13 cellular contexts compared by ENCODE assay signal in genomic region chr2:176151199-176152099, GRCh38. TPM values are rescaled to one million over a fixed set of nuclear protein-coding genes. Genes with fewer than 3 reads are reported as not detected.
DNase-seq lines count a peak whose midpoint lies in the region; ATAC-seq and TF ChIP-seq lines count a peak whose summit lies in the region.
"Had no signal": no experiment of that assay in that cellular context is flagged by ENCODE, and none has a peak within 500 bp of the region (broad histone marks: within the 10 kb centered on the region; RNA-seq: fewer than 3 reads in every experiment).

Gene HOXD4 (plus strand): TSS chr2:176151550. CDS start chr2:176151634, 84 bp downstream.

- peak within 1 kb of the TSS; percentile 18 for H3K4me3 Mint-ChIP-seq in activated T-cell treated with anti-CD3 and anti-CD28 coated beads, Interleukin-2, amount 50 U/mL, for 24 hours
- H3K4me3 Mint-ChIP-seq in chondrocyte (ENCODE audit: unreplicated experiment): no peak within 1 kb of the TSS
- H3K4me3 Mint-ChIP-seq: T-helper 2 cell treated with Interferon-gamma antibody and Interleukin-4, amounts not matched to agents 5 μg/mL and 100 μg/mL, for 36 hours had no signal

- no peak within 1 kb of the TSS for H3K9ac ChIP-seq in iPS-15b (ENCODE audit: low read depth, low read length)
- H3K9ac ChIP-seq in smooth muscle cell (ENCODE audit: low read depth): no peak within 1 kb of the TSS

- H3K4me3 ChIP-seq in WERI-Rb-1 (ENCODE audit: low read depth, low read length) (0 out of 2 replicates have a peak within 1 kb of the TSS, but pooled peaks have one; percentile 5), iPS-15b (ENCODE audit: low read depth, low read length) (peak within 1 kb of the TSS; percentile 26), smooth muscle cell (peak within 1 kb of the TSS; percentile 41)

- 6% methylated on average over 42 of the region's 52 CpGs for WGBS in smooth muscle cell (ENCODE audit: low lambda C conversion rate)

- no peaks in the 10 kb centered on the region for H3K36me3 Mint-ChIP-seq in activated T-cell treated with anti-CD3 and anti-CD28 coated beads, Interleukin-2, amount 50 U/mL, for 24 hours (ENCODE audit: low read depth)
- no peaks in the 10 kb centered on the region for H3K36me3 Mint-ChIP-seq in chondrocyte (ENCODE audit: low read depth)

- no peaks in the 10 kb centered on the region for H3K9me3 Mint-ChIP-seq in activated T-cell treated with anti-CD3 and anti-CD28 coated beads, Interleukin-2, amount 50 U/mL, for 24 hours
- no peaks in the 10 kb centered on the region for H3K9me3 Mint-ChIP-seq in chondrocyte (ENCODE audit: low read depth)
- H3K9me3 Mint-ChIP-seq: T-helper 2 cell treated with Interferon-gamma antibody and Interleukin-4, amounts not matched to agents 5 μg/mL and 100 μg/mL, for 36 hours had no signal

- TF ChIP-seq CTCF in WERI-Rb-1 (IDR thresholded peaks at IDR 0.05; ENCODE audit: low read depth, low read length): no peak
- no peak for TF ChIP-seq CTCF in smooth muscle cell (IDR thresholded peaks at IDR 0.05; ENCODE audit: borderline replicate concordance, insufficient read depth, poor library complexity, severe bottlenecking)
- TF ChIP-seq CTCF in chondrocyte (IDR thresholded peaks at IDR 0.05): no peak

- H3K4me1 ChIP-seq in iPS-15b (ENCODE audit: control insufficient read depth, insufficient read depth, low read length): peaks cover 2% of the 10 kb centered on the region
- H3K4me1 ChIP-seq in smooth muscle cell (ENCODE audit: low read depth): no peaks in the 10 kb centered on the region

- peak within 1 kb of the TSS; percentile 85 for H3K4me2 ChIP-seq in smooth muscle cell

- H3K9me3 ChIP-seq in WERI-Rb-1 (ENCODE audit: severe bottlenecking) (peaks cover 4% of the 10 kb centered on the region), iPS-15b (ENCODE audit: control insufficient read depth, insufficient read depth, low read length) (no peaks in the 10 kb centered on the region), smooth muscle cell (replicated peaks; ENCODE audit: low read depth) (no peaks in the 10 kb centered on the region)
- H3K9me3 ChIP-seq: upper lobe of left lung had no signal

- ATAC-seq in HG03108 (IDR thresholded peaks at IDR 0.05; ENCODE audit: unreplicated experiment): no peak
- ATAC-seq: Panc1 had no signal

- peak; percentile 26 for DNase-seq in activated T-cell treated with anti-CD3 and anti-CD28 coated beads, Interleukin-2, amount 50 U/mL, for 24 hours
- DNase-seq in activated T-cell treated with anti-CD3 and anti-CD28 coated beads, Interleukin-2, amount 50 U/mL, for 48 hours: no peak
- no peak for DNase-seq in WERI-Rb-1
- DNase-seq in smooth muscle cell (lab: John Stamatoyannopoulos, UW; ENCODE audit: unreplicated experiment): no peak
- DNase-seq in chondrocyte (ENCODE audit: low spot score): no peak
- DNase-seq in dedifferentiated amniotic fluid mesenchymal stem cell (ENCODE audit: extremely low spot score): no peak
- DNase-seq: NCI-H2171 treated with DMSO at 0.1 percent for 48 hours, small intestine had no signal

- H3K27ac ChIP-seq in WERI-Rb-1: no peak within 1 kb of the TSS
- no peak within 1 kb of the TSS for H3K27ac ChIP-seq in smooth muscle cell (ENCODE audit: low read depth)
- H3K27ac ChIP-seq: upper lobe of left lung had no signal

- no peaks in the 10 kb centered on the region for H3F3A ChIP-seq in smooth muscle cell (ENCODE audit: low read depth)

- H3K36me3 ChIP-seq in WERI-Rb-1: no peaks in the 10 kb centered on the region
- no peaks in the 10 kb centered on the region for H3K36me3 ChIP-seq in iPS-15b (ENCODE audit: control insufficient read depth, insufficient read depth, low read length)
- H3K36me3 ChIP-seq in smooth muscle cell (ENCODE audit: low read depth): no peaks in the 10 kb centered on the region
- H3K36me3 ChIP-seq: upper lobe of left lung had no signal

- H3K27ac Mint-ChIP-seq in activated T-cell treated with anti-CD3 and anti-CD28 coated beads, Interleukin-2, amount 50 U/mL, for 24 hours: no peak within 1 kb of the TSS
- no peak within 1 kb of the TSS for H3K27ac Mint-ChIP-seq in chondrocyte (ENCODE audit: unreplicated experiment)
- H3K27ac Mint-ChIP-seq: T-helper 2 cell treated with Interferon-gamma antibody and Interleukin-4, amounts not matched to agents 5 μg/mL and 100 μg/mL, for 36 hours had no signal

- H3K27me3 ChIP-seq in WERI-Rb-1 (ENCODE audit: insufficient read depth, low read depth, severe bottlenecking): peaks cover 91% of the 10 kb centered on the region
- peaks cover 100% of the 10 kb centered on the region for H3K27me3 ChIP-seq in iPS-15b (ENCODE audit: control insufficient read depth, insufficient read depth, low read length)
- peaks cover 100% of the 10 kb centered on the region for H3K27me3 ChIP-seq in smooth muscle cell (ENCODE audit: low read depth)

- peaks cover 6% of the 10 kb centered on the region for H3K4me1 Mint-ChIP-seq in activated T-cell treated with anti-CD3 and anti-CD28 coated beads, Interleukin-2, amount 50 U/mL, for 24 hours (ENCODE audit: low read depth)
- no peaks in the 10 kb centered on the region for H3K4me1 Mint-ChIP-seq in chondrocyte (ENCODE audit: low read depth)

- H4K20me1 ChIP-seq in smooth muscle cell (ENCODE audit: low read depth): no peaks in the 10 kb centered on the region

- H3K27me3 Mint-ChIP-seq in activated T-cell treated with anti-CD3 and anti-CD28 coated beads, Interleukin-2, amount 50 U/mL, for 24 hours: peaks cover 97% of the 10 kb centered on the region
- H3K27me3 Mint-ChIP-seq in chondrocyte (ENCODE audit: low read depth): peaks cover 90% of the 10 kb centered on the region

- H3K79me2 ChIP-seq in smooth muscle cell (ENCODE audit: low read depth): no peaks in the 10 kb centered on the region

- H2AFZ ChIP-seq in smooth muscle cell (ENCODE audit: low read depth): no peak within 1 kb of the TSS

RNA-seq across cellular contexts. Expression of gene HOXD4, which starts in this region (rescaled TPM):
- total RNA-seq in smooth muscle cell (0.09 TPM in 1 of 2 replicates, not detected in the other), chondrocyte (not detected in 3 replicates)
- polyA plus RNA-seq in smooth muscle cell: not detected in 2 replicates
